Comparison of ENCODE assay signal across 8 cellular contexts in genomic region chr20:23350855-23351838, GRCh38. TPM values are rescaled to one million over a fixed set of nuclear protein-coding genes. Genes with fewer than 3 reads are reported as not detected.
DNase-seq lines count a peak whose midpoint lies in the region; ATAC-seq and TF ChIP-seq lines count a peak whose summit lies in the region.

No MANE protein-coding gene starts in this region.

- peak overlapping the region; percentile 89 to 99 (median 95) for H3K9ac ChIP-seq in BLaER1 treated with 17β-estradiol and CSF1 and Interleukin-3, amounts not matched to agents 10 nM and 100 nM

- no peaks in the 10 kb centered on the region for H3K9me3 Mint-ChIP-seq in activated T-helper 17 cell treated with anti-CD3 and anti-CD28 coated beads, Interleukin-2, amount 50 U/mL, for 72 hours

- DNase-seq in fibroblast of the aortic adventitia (ENCODE audit: low read depth) (peak; percentile 28), tibial artery (peak; percentile 58 to 79)

- H3K4me2 ChIP-seq in BLaER1 treated with 17β-estradiol and CSF1 and Interleukin-3, amounts not matched to agents 10 nM and 100 nM: peak overlapping the region; percentile 79 to 98 (median 93)

- no peaks in the 10 kb centered on the region for H3K27me3 Mint-ChIP-seq in activated T-helper 17 cell treated with anti-CD3 and anti-CD28 coated beads, Interleukin-2, amount 50 U/mL, for 72 hours

- no peaks in the 10 kb centered on the region for H3K9me3 ChIP-seq in BLaER1 treated with 17β-estradiol and CSF1 and Interleukin-3, amounts not matched to agents 10 nM and 100 nM (replicated peaks in 1 of 11)
- H3K9me3 ChIP-seq in neutrophil: no peaks in the 10 kb centered on the region
- no peaks in the 10 kb centered on the region for H3K9me3 ChIP-seq in tibial artery

- intact Hi-C loops in tibial artery (cut with DNase I; ENCODE audit: low total_unique reads): loop anchor here (5.0 to 10.0 kb wide), 2 partner anchors 206 to 276 kb away; no protein-coding TSS in a partner anchor

- peaks cover 36 to 63% (median 50%) of the 10 kb centered on the region in 10 experiments for H3K4me1 ChIP-seq in BLaER1 treated with 17β-estradiol and CSF1 and Interleukin-3, amounts not matched to agents 10 nM and 100 nM
- H3K4me1 ChIP-seq in neutrophil (ENCODE audit: control insufficient read depth in 1 of 2, insufficient read depth in 1 of 2, low read depth in 1 of 2, low read length in 1 of 2) (peaks cover 18% of the 10 kb centered on the region in 2 experiments), tibial artery (peaks cover 0 to 24% (median 20%) of the 10 kb centered on the region in 4 donors)

- H3K4me1 Mint-ChIP-seq in activated T-helper 17 cell treated with anti-CD3 and anti-CD28 coated beads, Interleukin-2, amount 50 U/mL, for 72 hours: peaks cover 15% of the 10 kb centered on the region

- H3K27ac ChIP-seq in BLaER1 treated with 17β-estradiol and CSF1 and Interleukin-3, amounts not matched to agents 10 nM and 100 nM: peak overlapping the region; percentile 90 to 98 (median 97)
- H3K27ac ChIP-seq in neutrophil: peak overlapping the region; percentile 90
- H3K27ac ChIP-seq in tibial artery: peak overlapping the region; percentile 99 to 100

- H3K27ac Mint-ChIP-seq in activated T-helper 17 cell treated with anti-CD3 and anti-CD28 coated beads, Interleukin-2, amount 50 U/mL, for 72 hours: peak overlapping the region; percentile 100

- no peaks in the 10 kb centered on the region for H3K27me3 ChIP-seq in BLaER1 treated with 17β-estradiol and CSF1 and Interleukin-3, amounts not matched to agents 10 nM and 100 nM
- no peaks in the 10 kb centered on the region for H3K27me3 ChIP-seq in neutrophil
- H3K27me3 ChIP-seq in tibial artery: no peaks in the 10 kb centered on the region

- H4K20me1 ChIP-seq in BLaER1 treated with 17β-estradiol and CSF1 and Interleukin-3, amounts not matched to agents 10 nM and 100 nM: peaks cover 0 to 52% (median 49%) of the 10 kb centered on the region in 11 experiments; a peak in 18 of 22 replicates

- H3K4me3 ChIP-seq in BLaER1 treated with 17β-estradiol and CSF1 and Interleukin-3, amounts not matched to agents 10 nM and 100 nM: peak overlapping the region; percentile 89 to 99 (median 96)
- peak overlapping the region; percentile 92 for H3K4me3 ChIP-seq in fibroblast of the aortic adventitia (ENCODE audit: low read depth, low read length)
- H3K4me3 ChIP-seq in neutrophil (ENCODE audit: low read depth in 1 of 2, low read length in 1 of 2): peak overlapping the region; percentile 84 to 91
- H3K4me3 ChIP-seq in tibial artery: peak overlapping the region; percentile 69 to 97

- peak; percentile 13 for ATAC-seq in GM19324 (IDR thresholded peaks at IDR 0.05; ENCODE audit: low FRiP score, unreplicated experiment)
- ATAC-seq in HG03378 (IDR thresholded peaks at IDR 0.05; ENCODE audit: unreplicated experiment): peak; percentile 20
- peak; percentile 55 for ATAC-seq in activated T-helper 17 cell treated with anti-CD3 and anti-CD28 coated beads, Interleukin-2, amount 50 U/mL, for 72 hours (replicated peaks)

- peaks cover 45% of the 10 kb centered on the region for H3K36me3 Mint-ChIP-seq in activated T-helper 17 cell treated with anti-CD3 and anti-CD28 coated beads, Interleukin-2, amount 50 U/mL, for 72 hours (ENCODE audit: low read depth)

- H3K36me3 ChIP-seq in BLaER1 treated with 17β-estradiol and CSF1 and Interleukin-3, amounts not matched to agents 10 nM and 100 nM: peaks cover 16 to 45% (median 36%) of the 10 kb centered on the region in 11 experiments
- H3K36me3 ChIP-seq in neutrophil (peaks cover 7% of the 10 kb centered on the region), tibial artery (peaks cover 8 to 26% (median 17%) of the 10 kb centered on the region in 3 donors)

- TF ChIP-seq CTCF in fibroblast of the aortic adventitia (IDR thresholded peaks at IDR 0.05; ENCODE audit: insufficient read depth, low read length): no peak
- no peak for TF ChIP-seq CTCF in neutrophil (IDR thresholded peaks at IDR 0.05)
- no peak for TF ChIP-seq CTCF in tibial artery (IDR thresholded peaks at IDR 0.05)

- peak overlapping the region; percentile 88 for H3K4me3 Mint-ChIP-seq in activated T-helper 17 cell treated with anti-CD3 and anti-CD28 coated beads, Interleukin-2, amount 50 U/mL, for 72 hours

TF ChIP-seq in PFSK-1, 5 proteins besides CTCF, POLR2A, EP300 and RAD21:
- TF ChIP-seq REST (IDR thresholded peaks at IDR 0.05; ENCODE audit: insufficient read depth in 1 of 2, low read depth in 2 of 2, low read length in 2 of 2) (0 out of 4 replicates have a peak, but pooled peaks of 1 of the 2 experiments have one; percentile 9), POLR2AphosphoS5 (IDR thresholded peaks at IDR 0.05; ENCODE audit: low read depth, low read length) (peak; percentile 13; the same call in 1 of the 2 replicates), TAF1 (IDR thresholded peaks at IDR 0.05; ENCODE audit: borderline replicate concordance, insufficient read depth, low read length) (no peak), SIN3A (IDR thresholded peaks at IDR 0.05; ENCODE audit: borderline replicate concordance, insufficient read depth, low read length) (peak; percentile 84; the same call in 1 of the 2 replicates)
TF ChIP-seq in PFSK-1: peak in this region for 3.

RNA-seq across cellular contexts. Expression of gene NXT1, which starts 0.6 kb away (rescaled TPM):
- polyA plus RNA-seq in PFSK-1 (2012; ENCODE audit: insufficient read length, low read depth): 37.2 TPM
- total RNA-seq in activated T-helper 17 cell treated with anti-CD3 and anti-CD28 coated beads, Interleukin-2, amount 50 U/mL, for 72 hours: 10 to 100 TPM; 25.0 to 43.7 TPM
- 11.4 and 30.8 TPM in 2 replicates for total RNA-seq in fibroblast of the aortic adventitia (ENCODE audit: low replicate concordance)

RNA-seq across cellular contexts. Expression of gene GZF1, which starts 10.8 kb away (rescaled TPM):
- 43.5 TPM for polyA plus RNA-seq in PFSK-1 (2012; ENCODE audit: insufficient read length, low read depth)
- total RNA-seq in activated T-helper 17 cell treated with anti-CD3 and anti-CD28 coated beads, Interleukin-2, amount 50 U/mL, for 72 hours: 1 to 10 TPM; 7.5 to 9.6 TPM
- total RNA-seq in fibroblast of the aortic adventitia (ENCODE audit: low replicate concordance): 11.7 and 12.6 TPM in 2 replicates

Comparison
In these comparisons a context has a peak if more than half of its experiments do, and no peak if none do; other contexts are left out.
1. Peak in every context shown above with its lines: DNase-seq, ATAC-seq, H3K4me3 ChIP-seq and H3K27ac ChIP-seq.